Comparison of ENCODE assay signal across 24 cellular contexts in the genomic region with DNA sequence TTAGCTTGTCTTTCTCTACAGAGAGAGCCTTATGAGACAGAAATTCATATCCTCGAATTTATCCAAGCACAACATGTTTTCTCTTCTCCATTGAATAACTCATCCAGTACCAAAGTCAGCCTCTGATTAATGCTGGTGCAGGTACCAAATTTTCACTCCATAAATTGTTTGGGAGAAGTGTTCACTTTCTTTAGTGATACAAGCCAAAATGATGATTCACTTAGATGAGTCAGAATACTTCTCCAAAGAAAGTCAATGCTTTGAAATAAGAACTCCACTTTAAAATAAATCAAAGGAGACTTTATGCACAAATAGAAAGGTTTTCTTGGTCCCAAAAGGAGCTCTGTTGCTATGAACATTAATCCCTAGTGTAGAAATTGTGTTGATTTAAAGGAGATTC.
DNase-seq lines count a peak whose midpoint lies in the region; ATAC-seq, FAIRE-seq and TF ChIP-seq lines count a peak whose summit lies in the region.
"Had no signal": no experiment of that assay in that cellular context is flagged by ENCODE, and none has a peak within 500 bp of the region (broad histone marks: within the 10 kb centered on the region; RNA-seq: fewer than 3 reads in every experiment).

No MANE protein-coding gene starts in this region.

- TF ChIP-seq RAD21 in SK-N-SH (IDR thresholded peaks at IDR 0.05; ENCODE audit: low read length), result no peak

- no peak overlapping the region for H3K4me3 ChIP-seq in SK-N-SH (ENCODE audit: low read depth in 2 of 2, low read length in 1 of 2)
- H3K4me3 ChIP-seq in gastroesophageal sphincter, result no peak overlapping the region
- H3K4me3 ChIP-seq: ovary, stomach, upper lobe of right lung had no signal

- 8% methylated on average over 1 of the region's 1 CpG for WGBS in SK-N-SH (ENCODE audit: low lambda C conversion rate)
- WGBS in gastroesophageal sphincter (ENCODE audit: low coverage in 1 of 2), 2 donors, result 8 to 19% methylated on average over 1 of the region's 1 CpG

- FAIRE-seq in urothelium cell line (lab: Jason Lieb, UNC), result no peak
- FAIRE-seq: GM19239, H1 had no signal

- H3F3A ChIP-seq in SK-N-SH (replicated peaks; ENCODE audit: insufficient read depth), result peaks cover 7% of the 10 kb centered on the region

- TF ChIP-seq CTCF in SK-N-SH (IDR thresholded peaks at IDR 0.05) (no peak), gastroesophageal sphincter (IDR thresholded peaks at IDR 0.05) (no peak)

- TF ChIP-seq EP300 in SK-N-SH (IDR thresholded peaks at IDR 0.05; ENCODE audit: borderline replicate concordance in 1 of 2, low read depth in 1 of 2, low read length in 1 of 2), result no peak
- no peak for TF ChIP-seq EP300 in gastroesophageal sphincter (IDR thresholded peaks at IDR 0.05)

- H3K27ac ChIP-seq in SK-N-SH (ENCODE audit: low read depth in 2 of 2, low read length in 1 of 2), result no peak overlapping the region
- peak overlapping the region in 3 of 4 donors; percentile 38 to 64 (median 58) for H3K27ac ChIP-seq in gastroesophageal sphincter
- H3K27ac ChIP-seq: 22Rv1, ovary, stomach, upper lobe of right lung had no signal

- H3K9me3 ChIP-seq in SK-N-SH (no peaks in the 10 kb centered on the region), gastroesophageal sphincter (no peaks in the 10 kb centered on the region)
- H3K9me3 ChIP-seq: BE2C, ovary, stomach, upper lobe of right lung had no signal

- H2AFZ ChIP-seq in SK-N-SH (ENCODE audit: low read depth), result no peak overlapping the region

- POLR2A ChIA-PET in SK-N-SH (lab: Yijun Ruan, JAX), result no interaction called here

- no peaks in the 10 kb centered on the region for H4K20me1 ChIP-seq in SK-N-SH (ENCODE audit: insufficient read depth)

- no peaks in the 10 kb centered on the region for H3K4me1 ChIP-seq in SK-N-SH (ENCODE audit: control insufficient read depth in 1 of 2, insufficient read depth in 2 of 2, low read depth in 1 of 2, low read length in 1 of 2)
- peaks cover 0 to 3% (median 0%) of the 10 kb centered on the region in 3 donors for H3K4me1 ChIP-seq in gastroesophageal sphincter
- H3K4me1 ChIP-seq: BE2C, stomach, upper lobe of right lung had no signal

- 0 out of 2 replicates have a peak overlapping the region, but pooled peaks have one; percentile 2 for H3K4me2 ChIP-seq in SK-N-SH

- DNase-seq in SK-N-SH (no peak), astrocyte of the hippocampus (ENCODE audit: low read depth, low spot score) (peak; percentile 35), urothelium cell line (ENCODE audit: low spot score) (peak; percentile 20), NCI-H345 treated with DMSO at 0.1 percent for 48 hours (lab: John Stamatoyannopoulos, UW; ENCODE audit: unreplicated experiment) (no peak)
- DNase-seq in activated T-cell treated with anti-CD3 and anti-CD28 coated beads, Interleukin-2, amount 50 U/mL, for 48 hours, result no peak
- DNase-seq: BE2C; GDM1; immature natural killer cell; mesendoderm; naive thymus-derived CD4-positive, alpha-beta T cell; NCI-H1417; NCI-H774; OCI-M1; ovary; stomach; T-helper 9 cell; upper lobe of right lung had no signal

- H3K36me3 ChIP-seq in SK-N-SH (replicated peaks in 1 of 2; ENCODE audit: control insufficient read depth in 1 of 2, insufficient read depth in 2 of 2, low read length in 1 of 2) (no peaks in the 10 kb centered on the region), gastroesophageal sphincter (no peaks in the 10 kb centered on the region)
- H3K36me3 ChIP-seq: BE2C, ovary, stomach, upper lobe of right lung had no signal

- no peak overlapping the region for H3K9ac ChIP-seq in SK-N-SH

- H3K27me3 ChIP-seq in SK-N-SH (ENCODE audit: insufficient read depth) (no peaks in the 10 kb centered on the region), gastroesophageal sphincter (no peaks in the 10 kb centered on the region)
- H3K27me3 ChIP-seq: BE2C, ovary, upper lobe of right lung had no signal

- H3K79me2 ChIP-seq in SK-N-SH (ENCODE audit: insufficient read depth), result no peaks in the 10 kb centered on the region

- ATAC-seq in SK-N-SH treated with all-trans-retinoic acid at 6 μM for 48 hours, result no peak; the same call in 2 of the 3 replicates
- ATAC-seq in gastroesophageal sphincter, result peak; percentile 39
- ATAC-seq in HG03565 (IDR thresholded peaks at IDR 0.05; ENCODE audit: unreplicated experiment), result no peak
- ATAC-seq: esophagus mucosa; naive thymus-derived CD4-positive, alpha-beta T cell; upper lobe of right lung had no signal

- no peak for TF ChIP-seq POLR2A in gastroesophageal sphincter (IDR thresholded peaks at IDR 0.05)

- CTCF ChIA-PET in SK-N-SH (lab: Yijun Ruan, JAX), result interaction anchor here (1.0 to 1.5 kb wide), 2 partner anchors 12 to 14 kb away, joined by 3 read pairs; no protein-coding TSS in a partner anchor

- H3K9me2 ChIP-seq in SK-N-SH, result no peaks in the 10 kb centered on the region

TF ChIP-seq in SK-N-SH, 30 proteins besides CTCF, POLR2A, EP300 and RAD21 (continues in another document):
- TF ChIP-seq, protein P1, sequence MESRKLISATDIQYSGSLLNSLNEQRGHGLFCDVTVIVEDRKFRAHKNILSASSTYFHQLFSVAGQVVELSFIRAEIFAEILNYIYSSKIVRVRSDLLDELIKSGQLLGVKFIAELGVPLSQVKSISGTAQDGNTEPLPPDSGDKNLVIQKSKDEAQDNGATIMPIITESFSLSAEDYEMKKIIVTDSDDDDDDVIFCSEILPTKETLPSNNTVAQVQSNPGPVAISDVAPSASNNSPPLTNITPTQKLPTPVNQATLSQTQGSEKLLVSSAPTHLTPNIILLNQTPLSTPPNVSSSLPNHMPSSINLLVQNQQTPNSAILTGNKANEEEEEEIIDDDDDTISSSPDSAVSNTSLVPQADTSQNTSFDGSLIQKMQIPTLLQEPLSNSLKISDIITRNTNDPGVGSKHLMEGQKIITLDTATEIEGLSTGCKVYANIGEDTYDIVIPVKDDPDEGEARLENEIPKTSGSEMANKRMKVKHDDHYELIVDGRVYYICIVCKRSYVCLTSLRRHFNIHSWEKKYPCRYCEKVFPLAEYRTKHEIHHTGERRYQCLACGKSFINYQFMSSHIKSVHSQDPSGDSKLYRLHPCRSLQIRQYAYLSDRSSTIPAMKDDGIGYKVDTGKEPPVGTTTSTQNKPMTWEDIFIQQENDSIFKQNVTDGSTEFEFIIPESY (IDR thresholded peaks at IDR 0.05; ENCODE audit: borderline replicate concordance, low read depth), result no peak
- TF ChIP-seq JUND (IDR thresholded peaks at IDR 0.05) (0 out of 2 replicates have a peak, but pooled peaks have one; percentile 11), TEAD4 (IDR thresholded peaks at IDR 0.05; ENCODE audit: borderline replicate concordance, insufficient read depth) (no peak), CHD2 (IDR thresholded peaks at IDR 0.05; ENCODE audit: low read length, partially characterized antibody) (no peak), GABPA (IDR thresholded peaks at IDR 0.05; ENCODE audit: low read depth) (no peak), FOXM1 (IDR thresholded peaks at IDR 0.05; ENCODE audit: low read depth) (no peak), TCF12 (IDR thresholded peaks at IDR 0.05) (no peak), FOSL2 (IDR thresholded peaks at IDR 0.05; ENCODE audit: borderline replicate concordance, low read depth) (peak; percentile 45; the same call in 1 of the 2 replicates), EZH2phosphoT487 (IDR thresholded peaks at IDR 0.05; ENCODE audit: borderline replicate concordance, low read depth) (no peak)
- TF ChIP-seq, protein P2, sequence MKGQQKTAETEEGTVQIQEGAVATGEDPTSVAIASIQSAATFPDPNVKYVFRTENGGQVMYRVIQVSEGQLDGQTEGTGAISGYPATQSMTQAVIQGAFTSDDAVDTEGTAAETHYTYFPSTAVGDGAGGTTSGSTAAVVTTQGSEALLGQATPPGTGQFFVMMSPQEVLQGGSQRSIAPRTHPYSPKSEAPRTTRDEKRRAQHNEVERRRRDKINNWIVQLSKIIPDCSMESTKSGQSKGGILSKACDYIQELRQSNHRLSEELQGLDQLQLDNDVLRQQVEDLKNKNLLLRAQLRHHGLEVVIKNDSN (IDR thresholded peaks at IDR 0.05; ENCODE audit: borderline replicate concordance, low read depth), result no peak

TF ChIP-seq in SK-N-SH treated with all-trans-retinoic acid at 6 μM for 48 hours, 23 proteins besides CTCF, POLR2A, EP300 and RAD21 (continues in another document):
- no peak for TF ChIP-seq OSR1 (CRISPR knock-in tag; IDR thresholded peaks at IDR 0.05)
- no peak for TF ChIP-seq ZFP3 (CRISPR knock-in tag; IDR thresholded peaks at IDR 0.05)
- TF ChIP-seq ESRRG (CRISPR knock-in tag; IDR thresholded peaks at IDR 0.05), result no peak
- TF ChIP-seq, protein P3, sequence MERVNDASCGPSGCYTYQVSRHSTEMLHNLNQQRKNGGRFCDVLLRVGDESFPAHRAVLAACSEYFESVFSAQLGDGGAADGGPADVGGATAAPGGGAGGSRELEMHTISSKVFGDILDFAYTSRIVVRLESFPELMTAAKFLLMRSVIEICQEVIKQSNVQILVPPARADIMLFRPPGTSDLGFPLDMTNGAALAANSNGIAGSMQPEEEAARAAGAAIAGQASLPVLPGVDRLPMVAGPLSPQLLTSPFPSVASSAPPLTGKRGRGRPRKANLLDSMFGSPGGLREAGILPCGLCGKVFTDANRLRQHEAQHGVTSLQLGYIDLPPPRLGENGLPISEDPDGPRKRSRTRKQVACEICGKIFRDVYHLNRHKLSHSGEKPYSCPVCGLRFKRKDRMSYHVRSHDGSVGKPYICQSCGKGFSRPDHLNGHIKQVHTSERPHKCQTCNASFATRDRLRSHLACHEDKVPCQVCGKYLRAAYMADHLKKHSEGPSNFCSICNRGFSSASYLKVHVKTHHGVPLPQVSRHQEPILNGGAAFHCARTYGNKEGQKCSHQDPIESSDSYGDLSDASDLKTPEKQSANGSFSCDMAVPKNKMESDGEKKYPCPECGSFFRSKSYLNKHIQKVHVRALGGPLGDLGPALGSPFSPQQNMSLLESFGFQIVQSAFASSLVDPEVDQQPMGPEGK (CRISPR knock-in tag; IDR thresholded peaks at IDR 0.05; ENCODE audit: borderline replicate concordance), result no peak
- no peak for TF ChIP-seq CSDC2 (CRISPR knock-in tag; IDR thresholded peaks at IDR 0.05)
- no peak for TF ChIP-seq ISL1 (CRISPR knock-in tag; IDR thresholded peaks at IDR 0.05)
- no peak for TF ChIP-seq ZFP30 (CRISPR knock-in tag; IDR thresholded peaks at IDR 0.05)
- TF ChIP-seq, protein P4, sequence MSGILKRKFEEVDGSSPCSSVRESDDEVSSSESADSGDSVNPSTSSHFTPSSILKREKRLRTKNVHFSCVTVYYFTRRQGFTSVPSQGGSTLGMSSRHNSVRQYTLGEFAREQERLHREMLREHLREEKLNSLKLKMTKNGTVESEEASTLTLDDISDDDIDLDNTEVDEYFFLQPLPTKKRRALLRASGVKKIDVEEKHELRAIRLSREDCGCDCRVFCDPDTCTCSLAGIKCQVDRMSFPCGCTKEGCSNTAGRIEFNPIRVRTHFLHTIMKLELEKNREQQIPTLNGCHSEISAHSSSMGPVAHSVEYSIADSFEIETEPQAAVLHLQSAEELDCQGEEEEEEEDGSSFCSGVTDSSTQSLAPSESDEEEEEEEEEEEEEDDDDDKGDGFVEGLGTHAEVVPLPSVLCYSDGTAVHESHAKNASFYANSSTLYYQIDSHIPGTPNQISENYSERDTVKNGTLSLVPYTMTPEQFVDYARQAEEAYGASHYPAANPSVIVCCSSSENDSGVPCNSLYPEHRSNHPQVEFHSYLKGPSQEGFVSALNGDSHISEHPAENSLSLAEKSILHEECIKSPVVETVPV (CRISPR knock-in tag; IDR thresholded peaks at IDR 0.05), result no peak
- TF ChIP-seq ZC3H10 (CRISPR knock-in tag; IDR thresholded peaks at IDR 0.05), result no peak
- TF ChIP-seq ZNF565 (CRISPR knock-in tag; conservative IDR thresholded peaks at IDR 0.05; ENCODE audit: low read depth), result no peak

Comparison
In these comparisons a context has a peak if more than half of its experiments do, and no peak if none do; other contexts are left out.
1. DNase-seq: peak in astrocyte of the hippocampus (single experiment) and urothelium cell line (single experiment); none in SK-N-SH (single experiment), NCI-H345 treated with DMSO at 0.1 percent for 48 hours (single experiment) and activated T-cell treated with anti-CD3 and anti-CD28 coated beads, Interleukin-2, amount 50 U/mL, for 48 hours (0 of 2).
2. H3K27ac ChIP-seq: peak in gastroesophageal sphincter (3 of 4); none in SK-N-SH (0 of 2).